30 cellular contexts compared by ENCODE assay signal in genomic region chr22:39083212-39084165, GRCh38. TPM values are rescaled to one million over a fixed set of nuclear protein-coding genes. Genes with fewer than 3 reads are reported as not detected.
DNase-seq lines count a peak whose midpoint lies in the region; ATAC-seq, FAIRE-seq and TF ChIP-seq lines count a peak whose summit lies in the region.
"Had no signal": no experiment of that assay in that cellular context is flagged by ENCODE, and none has a peak within 500 bp of the region (broad histone marks: within the 10 kb centered on the region; RNA-seq: fewer than 3 reads in every experiment).

No MANE protein-coding gene starts in this region.

- H3K27me3 ChIP-seq in heart left ventricle: no peaks in the 10 kb centered on the region
- H3K27me3 ChIP-seq in H1 (replicated peaks in 1 of 4; ENCODE audit: control insufficient read depth in 3 of 4, extremely low read depth in 1 of 4, insufficient read depth in 3 of 4, low read length in 3 of 4): no peaks in the 10 kb centered on the region
- peaks cover 0 to 4% of the 10 kb centered on the region in 2 donors for H3K27me3 ChIP-seq in tibial artery
- H3K27me3 ChIP-seq: adrenal gland; BLaER1 treated with 17β-estradiol and CSF1 and Interleukin-3, amounts not matched to agents 10 nM and 100 nM; brain microvascular endothelial cell; pancreas had no signal

- no peak overlapping the region for H2BK20ac ChIP-seq in H1 (ENCODE audit: low read length)

- H3K36me3 Mint-ChIP-seq in activated CD8-positive, alpha-beta T cell treated with anti-CD3 and anti-CD28 coated beads, Interleukin-2, amount 10 ng/mL, durations not matched to agents 7 days and 5 days (ENCODE audit: low read depth): peaks cover 83% of the 10 kb centered on the region

- H2BK15ac ChIP-seq in H1 (ENCODE audit: low read length): peak overlapping the region; percentile 46; the same call in 1 of the 2 replicates

- H3K79me1 ChIP-seq in H1 (ENCODE audit: low read depth, low read length): no peaks in the 10 kb centered on the region

- H3K4me1 ChIP-seq in heart left ventricle (peaks cover 0 to 9% (median 0%) of the 10 kb centered on the region in 12 donors), H1 (replicated peaks in 1 of 4; ENCODE audit: control insufficient read depth in 3 of 4, insufficient read depth in 4 of 4, low read length in 3 of 4) (peaks cover 0 to 9% (median 6%) of the 10 kb centered on the region in 4 experiments; a peak in 6 of 7 replicates), tibial artery (no peaks in the 10 kb centered on the region)
- H3K4me1 ChIP-seq: adrenal gland, pancreas had no signal

- H3K56ac ChIP-seq in H1 (replicated peaks; ENCODE audit: insufficient read length, low read depth, low read length): no peak overlapping the region

- H4K5ac ChIP-seq in H1 (ENCODE audit: insufficient read length, low read depth, low read length): no peak overlapping the region

- TF ChIP-seq RAD21 in H1 (IDR thresholded peaks at IDR 0.05 in 1 of 2, conservative IDR thresholded peaks at IDR 0.05 in 1 of 2; ENCODE audit: low read depth in 2 of 2, low read length in 2 of 2): no peak

- CTCF ChIA-PET in activated CD8-positive, alpha-beta T cell treated with anti-CD3 and anti-CD28 coated beads, Interleukin-2, amount 10 ng/mL, durations not matched to agents 7 days and 5 days (lab: Charles Lee): no interaction called here
- CTCF ChIA-PET in H1 (lab: Charles Lee; ENCODE audit: partially characterized antibody): no interaction called here

- peaks cover 2% of the 10 kb centered on the region; the same call in 1 of the 2 replicates for H3K23me2 ChIP-seq in H1 (ENCODE audit: low read depth, low read length)

- WGBS in heart left ventricle, 4 donors: 83 to 86% (median 85%) methylated on average over 12 to 14 of the region's 14 CpGs
- WGBS in H1 (ENCODE audit: extremely low coverage in 1 of 2, insufficient coverage in 1 of 2, insufficient read length in 1 of 2, insufficient replicate concordance in 2 of 2, low coverage in 1 of 2, low lambda C conversion rate in 2 of 2, missing lambda C conversion rate in 1 of 2), 2 experiments: 91% methylated on average over 14 of the region's 14 CpGs; no CpG with 5 or more reads in 1 of the 2 experiments

- no peaks in the 10 kb centered on the region for H3K27me3 Mint-ChIP-seq in activated CD8-positive, alpha-beta T cell treated with anti-CD3 and anti-CD28 coated beads, Interleukin-2, amount 10 ng/mL, durations not matched to agents 7 days and 5 days (ENCODE audit: low read depth)
- no peaks in the 10 kb centered on the region for H3K27me3 Mint-ChIP-seq in stimulated activated naive CD8-positive, alpha-beta T cell treated with anti-CD3 and anti-CD28 coated beads, Interleukin-15, amount 100 ng/mL, for 72 hours

- H3K9ac ChIP-seq in H1 (replicated peaks in 1 of 4; ENCODE audit: extremely low read depth in 1 of 4, low read depth in 3 of 4, low read length in 3 of 4): no peak overlapping the region
- H3K9ac ChIP-seq: BLaER1 treated with 17β-estradiol and CSF1 and Interleukin-3, amounts not matched to agents 10 nM and 100 nM had no signal

- no peak overlapping the region for H2BK5ac ChIP-seq in H1 (ENCODE audit: low read depth, low read length)

- no peak overlapping the region for H2BK120ac ChIP-seq in H1 (replicated peaks; ENCODE audit: low read depth, low read length)

- TF ChIP-seq EP300 in H1 (IDR thresholded peaks at IDR 0.05; ENCODE audit: borderline replicate concordance in 1 of 2, low read depth in 2 of 2, low read length in 2 of 2): no peak

- FAIRE-seq in H1 (lab: Jason Lieb, UNC): no peak
- FAIRE-seq: D721Med, HTR-8/SVneo, pancreas, TTC549 had no signal

- no peak for TF ChIP-seq CTCF in heart left ventricle (IDR thresholded peaks at IDR 0.05)
- TF ChIP-seq CTCF in H1 (IDR thresholded peaks at IDR 0.05; ENCODE audit: control extremely low read depth in 1 of 3, insufficient read depth in 1 of 3, low read depth in 1 of 3, low read length in 3 of 3): no peak
- TF ChIP-seq CTCF in tibial artery (IDR thresholded peaks at IDR 0.05): no peak

- peaks cover 84% of the 10 kb centered on the region for H3K4me1 Mint-ChIP-seq in activated CD8-positive, alpha-beta T cell treated with anti-CD3 and anti-CD28 coated beads, Interleukin-2, amount 10 ng/mL, durations not matched to agents 7 days and 5 days (ENCODE audit: low read depth)
- peaks cover 76% of the 10 kb centered on the region for H3K4me1 Mint-ChIP-seq in stimulated activated naive CD8-positive, alpha-beta T cell treated with anti-CD3 and anti-CD28 coated beads, Interleukin-15, amount 100 ng/mL, for 72 hours

- H4K91ac ChIP-seq in H1 (replicated peaks; ENCODE audit: insufficient read length, low read length): no peak overlapping the region

- peak overlapping the region; percentile 84 for H3K27ac Mint-ChIP-seq in activated CD8-positive, alpha-beta T cell treated with anti-CD3 and anti-CD28 coated beads, Interleukin-2, amount 10 ng/mL, durations not matched to agents 7 days and 5 days
- peak overlapping the region; percentile 69 to 72 for H3K27ac Mint-ChIP-seq in stimulated activated naive CD8-positive, alpha-beta T cell treated with anti-CD3 and anti-CD28 coated beads, Interleukin-15, amount 100 ng/mL, for 72 hours
- H3K27ac Mint-ChIP-seq: nephron had no signal

- H3K4me3 Mint-ChIP-seq in activated CD8-positive, alpha-beta T cell treated with anti-CD3 and anti-CD28 coated beads, Interleukin-2, amount 10 ng/mL, durations not matched to agents 7 days and 5 days: no peak overlapping the region
- H3K4me3 Mint-ChIP-seq in stimulated activated naive CD8-positive, alpha-beta T cell treated with anti-CD3 and anti-CD28 coated beads, Interleukin-15, amount 100 ng/mL, for 72 hours: no peak overlapping the region
- H3K4me3 Mint-ChIP-seq: nephron had no signal

- no peak overlapping the region for H3K18ac ChIP-seq in H1 (ENCODE audit: extremely low read depth, low read length)

- H3K27ac ChIP-seq in heart left ventricle: no peak overlapping the region
- H3K27ac ChIP-seq in H1 (ENCODE audit: low read depth, low read length): no peak overlapping the region
- no peak overlapping the region for H3K27ac ChIP-seq in tibial artery
- H3K27ac ChIP-seq: adrenal gland; BLaER1 treated with 17β-estradiol and CSF1 and Interleukin-3, amounts not matched to agents 10 nM and 100 nM; brain microvascular endothelial cell; pancreas had no signal

- no peak overlapping the region for H3K4ac ChIP-seq in H1 (replicated peaks; ENCODE audit: insufficient read length, low read depth, low read length)

- no peak overlapping the region for H2AFZ ChIP-seq in H1 (ENCODE audit: low read length)

- H3K36me3 ChIP-seq in heart left ventricle: peaks cover 0 to 38% (median 5%) of the 10 kb centered on the region in 9 donors
- no peaks in the 10 kb centered on the region for H3K36me3 ChIP-seq in H1 (ENCODE audit: control insufficient read depth in 2 of 4, insufficient read depth in 4 of 4, low read length in 3 of 4)
- H3K36me3 ChIP-seq in tibial artery: peaks cover 0 to 13% (median 7%) of the 10 kb centered on the region in 3 donors
- H3K36me3 ChIP-seq: adrenal gland, brain microvascular endothelial cell, pancreas had no signal

- TF ChIP-seq POLR2A in heart left ventricle (IDR thresholded peaks at IDR 0.05) (no peak), H1 (IDR thresholded peaks at IDR 0.05; ENCODE audit: control extremely low read depth in 1 of 2, low read depth in 2 of 2, low read length in 2 of 2) (no peak)

- no peak overlapping the region for H3K4me2 ChIP-seq in H1 (ENCODE audit: insufficient read depth in 1 of 2, low read depth in 2 of 2, low read length in 2 of 2)

- no peaks in the 10 kb centered on the region for H3K9me3 Mint-ChIP-seq in activated CD8-positive, alpha-beta T cell treated with anti-CD3 and anti-CD28 coated beads, Interleukin-2, amount 10 ng/mL, durations not matched to agents 7 days and 5 days (ENCODE audit: insufficient read depth)
- H3K9me3 Mint-ChIP-seq in stimulated activated naive CD8-positive, alpha-beta T cell treated with anti-CD3 and anti-CD28 coated beads, Interleukin-15, amount 100 ng/mL, for 72 hours: no peaks in the 10 kb centered on the region
- H3K9me3 Mint-ChIP-seq: nephron had no signal

- POLR2A ChIA-PET in activated CD8-positive, alpha-beta T cell treated with anti-CD3 and anti-CD28 coated beads, Interleukin-2, amount 10 ng/mL, durations not matched to agents 7 days and 5 days (lab: Charles Lee): no interaction called here
- POLR2A ChIA-PET in H1 (lab: Charles Lee; ENCODE audit: partially characterized antibody): interaction anchor here (0.8 kb wide), 1 partner anchor 229 kb away, joined by 3 read pairs; no protein-coding TSS in a partner anchor

- peak; percentile 17 for DNase-seq in left ventricle myocardium superior
- no peak for DNase-seq in heart left ventricle
- DNase-seq in activated CD8-positive, alpha-beta T cell treated with anti-CD3 and anti-CD28 coated beads, Interleukin-2, amount 10 ng/mL, durations not matched to agents 7 days and 5 days: no peak
- DNase-seq in H1 (ENCODE audit: low read depth in 1 of 2, low spot score in 2 of 2): no peak
- no peak for DNase-seq in stimulated activated naive CD8-positive, alpha-beta T cell treated with anti-CD3 and anti-CD28 coated beads, Interleukin-15, amount 100 ng/mL, for 72 hours
- no peak for DNase-seq in tibial artery
- DNase-seq: activated CD4-positive, CD25-positive, alpha-beta regulatory T cell treated with anti-CD3 and anti-CD28 coated beads, Interleukin-2, amount 50 U/mL, for 72 hours; activated effector memory CD4-positive, alpha-beta T cell treated with anti-CD3 and anti-CD28 coated beads, Interleukin-2, amount 50 U/mL, for 16 hours; adrenal gland; brain microvascular endothelial cell; effector CD4-positive, alpha-beta T cell; erythroblast; foreskin fibroblast; Karpas-422; left colon; mesendoderm; NCI-H187; NCI-H526; pancreas; stimulated activated CD4-positive, alpha-beta T cell treated with anti-CD3 and anti-CD28 coated beads, Interleukin-2, amount 100 ng/mL, for 48 hours; stimulated activated naive CD4-positive, alpha-beta T cell; T-helper 1 cell had no signal

- H3K23ac ChIP-seq in H1 (ENCODE audit: insufficient read length): no peak overlapping the region

- H3K9me3 ChIP-seq in heart left ventricle (no peaks in the 10 kb centered on the region), H1 (ENCODE audit: insufficient read depth in 2 of 2, low read depth in 1 of 2, low read length in 1 of 2) (no peaks in the 10 kb centered on the region), tibial artery (no peaks in the 10 kb centered on the region)
- H3K9me3 ChIP-seq: adrenal gland; BLaER1 treated with 17β-estradiol and CSF1 and Interleukin-3, amounts not matched to agents 10 nM and 100 nM; pancreas had no signal

- no peak overlapping the region for H2AK5ac ChIP-seq in H1 (ENCODE audit: low read depth, low read length)

- intact Hi-C loops in left ventricle myocardium superior (cut with micrococcal nuclease) (no loop called here), heart left ventricle (cut with DNase I) (no loop called here), tibial artery (cut with DNase I; ENCODE audit: low total_unique reads) (no loop called here)

- H3K79me2 ChIP-seq in H1 (ENCODE audit: control insufficient read depth in 1 of 2, insufficient read depth in 2 of 2, low read length in 2 of 2): no peaks in the 10 kb centered on the region

- H3K14ac ChIP-seq in H1 (ENCODE audit: insufficient read length): no peak overlapping the region

- ATAC-seq in left ventricle myocardium superior: no peak
- ATAC-seq in heart left ventricle: no peak
- no peak for ATAC-seq in activated CD8-positive, alpha-beta T cell treated with anti-CD3 and anti-CD28 coated beads, Interleukin-2, amount 10 ng/mL, durations not matched to agents 7 days and 5 days
- no peak for ATAC-seq in stimulated activated naive CD8-positive, alpha-beta T cell treated with anti-CD3 and anti-CD28 coated beads, Interleukin-15, amount 100 ng/mL, for 72 hours
- ATAC-seq in HG02610 (IDR thresholded peaks at IDR 0.05; ENCODE audit: unreplicated experiment): no peak
- ATAC-seq in HG03108 (IDR thresholded peaks at IDR 0.05; ENCODE audit: unreplicated experiment): no peak
- ATAC-seq: left colon, Panc1, pancreas had no signal

- H3K4me3 ChIP-seq in heart left ventricle (no peak overlapping the region), H1 (ENCODE audit: extremely low read depth in 1 of 4, insufficient read depth in 2 of 4, low read depth in 3 of 4, low read length in 4 of 4) (no peak overlapping the region), tibial artery (no peak overlapping the region)
- H3K4me3 ChIP-seq: adrenal gland; BLaER1 treated with 17β-estradiol and CSF1 and Interleukin-3, amounts not matched to agents 10 nM and 100 nM; pancreas had no signal

- H4K8ac ChIP-seq in H1 (ENCODE audit: extremely low read depth, insufficient read depth, low read length): no peak overlapping the region

- H2BK12ac ChIP-seq in H1 (ENCODE audit: low read depth, low read length): no peak overlapping the region

- peaks cover 0 to 2% of the 10 kb centered on the region in 2 experiments for H4K20me1 ChIP-seq in H1 (replicated peaks in 1 of 2; ENCODE audit: control insufficient read depth in 1 of 2, insufficient read depth in 2 of 2, low read length in 2 of 2)

RNA-seq across cellular contexts. Expression of gene APOBEC3G, which starts 6.4 kb away (rescaled TPM):
- 3.9 TPM for total RNA-seq in left ventricle myocardium superior
- 10 to 100 TPM in 1 of 9 donors, 1 to 10 TPM in 8; 1.8 to 21.9 (median 3.3) TPM for total RNA-seq in heart left ventricle
- 1 to 10 TPM; 2.9 to 3.5 TPM for polyA plus RNA-seq in heart left ventricle
- total RNA-seq in activated CD8-positive, alpha-beta T cell treated with anti-CD3 and anti-CD28 coated beads, Interleukin-2, amount 10 ng/mL, durations not matched to agents 7 days and 5 days: 100 to 1,000 TPM; 134 to 138 TPM
- 0.94 and 2.0 TPM in 2 replicates for total RNA-seq in H1 (2021; fragmentation: NEBNext Ultra II Directional; extraction: Animal tissue kit (Norgen Biotek cat#: 25700))
- 1.7 and 2.5 TPM in 2 replicates for polyA plus RNA-seq in H1 (2011; rRNA removed)
- polyA plus RNA-seq in H1 (2011; cell fraction: cytosol; rRNA removed): 2.3 TPM
- polyA plus RNA-seq in H1 (2011; cell fraction: nucleus; rRNA removed): 2.7 TPM
- 0.74 to 1.8 TPM (median 1.5 TPM) in 4 replicates for polyA plus RNA-seq in H1 (2012, experiment 1 of 2)
- 1.3 TPM for polyA plus RNA-seq in H1 (2012, experiment 2 of 2)
- 1.2 TPM for polyA plus RNA-seq in H1 (2013, experiment 1 of 2)
- polyA plus RNA-seq in H1 (2013, experiment 2 of 2): 1.1 TPM
- polyA minus RNA-seq in H1 (2011; rRNA and poly(A)+ RNA removed): 2.6 and 2.7 TPM in 2 replicates
- 1.5 TPM for polyA minus RNA-seq in H1 (2011; cell fraction: cytosol; rRNA and poly(A)+ RNA removed)
- 2.7 TPM for polyA minus RNA-seq in H1 (2011; cell fraction: nucleus; rRNA and poly(A)+ RNA removed)

RNA-seq across cellular contexts. Expression of gene APOBEC3H, which starts 13.6 kb away (rescaled TPM):
- total RNA-seq in left ventricle myocardium superior (0.40 TPM), heart left ventricle (1 to 10 TPM in 1 of 9 donors, under 1 TPM in 3, not detected in 5; 0.21 to 1.7 (median 0.61) TPM)
- polyA plus RNA-seq in heart left ventricle (under 1 TPM in 1 of 2 donors, not detected in 1; 0.46 TPM), H1 (2011; rRNA removed) (0.52 and 0.56 TPM in 2 replicates)
- 10 to 100 TPM; 82.8 to 89.7 TPM for total RNA-seq in activated CD8-positive, alpha-beta T cell treated with anti-CD3 and anti-CD28 coated beads, Interleukin-2, amount 10 ng/mL, durations not matched to agents 7 days and 5 days
- total RNA-seq in H1 (2021; fragmentation: NEBNext Ultra II Directional; extraction: Animal tissue kit (Norgen Biotek cat#: 25700)): 0.47 and 0.48 TPM in 2 replicates
- 0.45 TPM for polyA plus RNA-seq in H1 (2011; cell fraction: cytosol; rRNA removed)
- 0.58 TPM for polyA plus RNA-seq in H1 (2011; cell fraction: nucleus; rRNA removed)
- 0.44 to 1.3 TPM (median 0.92 TPM) in 3 of 4 replicates, not detected in the other for polyA plus RNA-seq in H1 (2012, experiment 1 of 2)
- polyA plus RNA-seq in H1 (2012, experiment 2 of 2): 0.63 TPM
- 0.65 TPM for polyA plus RNA-seq in H1 (2013, experiment 1 of 2)
- polyA plus RNA-seq in H1 (2013, experiment 2 of 2): 0.66 TPM
- 1.4 and 1.8 TPM in 2 replicates for polyA minus RNA-seq in H1 (2011; rRNA and poly(A)+ RNA removed)
- not detected for polyA minus RNA-seq in H1 (2011; cell fraction: cytosol; rRNA and poly(A)+ RNA removed)
- polyA minus RNA-seq in H1 (2011; cell fraction: nucleus; rRNA and poly(A)+ RNA removed): not detected
- total RNA-seq: left colon had no signal

RNA-seq across cellular contexts. Expression of gene APOBEC3F, which starts 42.8 kb away (rescaled TPM):
- total RNA-seq in left ventricle myocardium superior (4.4 TPM), heart left ventricle (10 to 100 TPM in 2 of 9 donors, 1 to 10 TPM in 7; 1.2 to 18.2 (median 4.3) TPM)
- polyA plus RNA-seq in heart left ventricle (1 to 10 TPM; 1.4 to 9.6 TPM), H1 (2011; rRNA removed) (4.0 and 5.5 TPM in 2 replicates)
- total RNA-seq in activated CD8-positive, alpha-beta T cell treated with anti-CD3 and anti-CD28 coated beads, Interleukin-2, amount 10 ng/mL, durations not matched to agents 7 days and 5 days: 10 to 100 TPM; 43.1 to 48.8 TPM
- total RNA-seq in H1 (2021; fragmentation: NEBNext Ultra II Directional; extraction: Animal tissue kit (Norgen Biotek cat#: 25700)): 7.3 and 9.7 TPM in 2 replicates
- polyA plus RNA-seq in H1 (2011; cell fraction: cytosol; rRNA removed): 3.1 TPM
- polyA plus RNA-seq in H1 (2011; cell fraction: nucleus; rRNA removed): 4.0 TPM
- polyA plus RNA-seq in H1 (2012, experiment 1 of 2): 3.8 to 5.7 TPM (median 4.8 TPM) in 4 replicates
- 2.6 TPM for polyA plus RNA-seq in H1 (2012, experiment 2 of 2)
- 4.7 TPM for polyA plus RNA-seq in H1 (2013, experiment 1 of 2)
- 4.7 TPM for polyA plus RNA-seq in H1 (2013, experiment 2 of 2)
- 6.5 and 6.8 TPM in 2 replicates for polyA minus RNA-seq in H1 (2011; rRNA and poly(A)+ RNA removed)
- 5.7 TPM for polyA minus RNA-seq in H1 (2011; cell fraction: cytosol; rRNA and poly(A)+ RNA removed)
- polyA minus RNA-seq in H1 (2011; cell fraction: nucleus; rRNA and poly(A)+ RNA removed): 4.4 TPM

Comparison
In these comparisons a context has a peak if more than half of its experiments do, and no peak if none do; other contexts are left out.
1. RNA of gene APOBEC3G, which starts 6.4 kb away (total RNA-seq): 134 to 138 TPM in activated CD8-positive, alpha-beta T cell treated with anti-CD3 and anti-CD28 coated beads, Interleukin-2, amount 10 ng/mL, durations not matched to agents 7 days and 5 days; 3.9 TPM in left ventricle myocardium superior (single experiment), 1.8 to 21.9 TPM in heart left ventricle and 0.94 to 2.0 TPM in H1; every median in the first group is over 4 times any median in the second.
2. RNA of gene APOBEC3H, which starts 13.6 kb away (total RNA-seq): 82.8 to 89.7 TPM in activated CD8-positive, alpha-beta T cell treated with anti-CD3 and anti-CD28 coated beads, Interleukin-2, amount 10 ng/mL, durations not matched to agents 7 days and 5 days; 0.21 to 1.7 TPM in heart left ventricle, 0.47 to 0.48 TPM in H1 and 0.40 TPM in left ventricle myocardium superior (single experiment); every median in the first group is over 10 times any median in the second.